18 cellular contexts compared by ENCODE assay signal in genomic region chr2:239811806-239812560, GRCh38.
DNase-seq lines count a peak whose midpoint lies in the region; ATAC-seq, FAIRE-seq and TF ChIP-seq lines count a peak whose summit lies in the region.
"Had no signal": no experiment of that assay in that cellular context is flagged by ENCODE, and none has a peak within 500 bp of the region (broad histone marks: within the 10 kb centered on the region; RNA-seq: fewer than 3 reads in every experiment).

No MANE protein-coding gene starts in this region.

- 71% methylated on average over 14 of the region's 20 CpGs for WGBS in right lobe of liver (ENCODE audit: insufficient coverage, low coverage, low lambda C conversion rate, missing lambda C conversion rate)
- WGBS in HepG2 (ENCODE audit: low lambda C conversion rate): 62% methylated on average over 20 of the region's 20 CpGs
- WGBS in esophagus muscularis mucosa: 94% methylated on average over 20 of the region's 20 CpGs
- WGBS in aorta, 2 donors: 95 to 96% methylated on average over 20 of the region's 20 CpGs

- in situ Hi-C loops in HepG2 (cut with HindIII; ENCODE audit: extremely low pct_ligation_motif_present, low pct_unique_long_range_greater_than_20kb): no loop called here

- intact Hi-C loops in right lobe of liver (cut with DNase I): no loop called here
- intact Hi-C loops in HepG2 (cut with micrococcal nuclease; ENCODE audit: unreplicated experiment): no loop called here
- intact Hi-C loops in esophagus muscularis mucosa (cut with DNase I): no loop called here
- intact Hi-C loops in sciatic nerve (cut with DNase I): no loop called here
- intact Hi-C loops in aorta (cut with DNase I): loop anchor here (1.0 to 10.0 kb wide), 5 partner anchors 55 to 410 kb away; partner anchors contain the start of gene HDAC4 (in 2 of the 2)

- ATAC-seq in right lobe of liver (no peak), HepG2 (no peak), sciatic nerve (no peak), aorta (ENCODE audit: low FRiP score) (no peak), GM18502 (IDR thresholded peaks at IDR 0.05; ENCODE audit: poor library complexity, unreplicated experiment) (no peak), HG02884 (IDR thresholded peaks at IDR 0.05; ENCODE audit: unreplicated experiment) (no peak)

- H3K9me3 ChIP-seq in right lobe of liver (no peaks in the 10 kb centered on the region), HepG2 (ENCODE audit: low read length) (no peaks in the 10 kb centered on the region), esophagus muscularis mucosa (no peaks in the 10 kb centered on the region), aorta (ENCODE audit: control insufficient read depth, low read length) (no peaks in the 10 kb centered on the region)

- CTCF ChIA-PET in HepG2 (lab: Yijun Ruan, JAX; ENCODE audit: low intra/inter-chr PET ratio, low total read pairs): no interaction called here

- no peaks in the 10 kb centered on the region for H3K79me2 ChIP-seq in HepG2 (ENCODE audit: insufficient read depth, low read length)

- DNase-seq in right lobe of liver: peak in 2 of 3 donors; percentile 12 to 31
- DNase-seq in HepG2 (ENCODE audit: low spot score): no peak
- DNase-seq in esophagus muscularis mucosa (ENCODE audit: extremely low spot score): no peak
- peak; percentile 26 for DNase-seq in sciatic nerve (ENCODE audit: low spot score)
- DNase-seq in aorta: peak in 1 of 2 donors; percentile 61
- DNase-seq in 8988T: no peak
- DNase-seq: ACHN, AML-193, COR-L47, NCI-H1417, NCI-H187 treated with DMSO at 0.1 percent for 48 hours, NCI-H69, SHP77 treated with DMSO at 0.1 percent for 48 hours had no signal

- H3K27ac ChIP-seq in right lobe of liver (no peak overlapping the region), HepG2 (ENCODE audit: extremely low read length, insufficient read depth, low read length) (no peak overlapping the region), esophagus muscularis mucosa (replicated peaks in 1 of 4) (peak overlapping the region; percentile 61 to 94 (median 85)), aorta (ENCODE audit: low read depth in 1 of 2, low read length in 2 of 2) (peak overlapping the region; percentile 73 to 84)
- H3K27ac ChIP-seq: HL-60 had no signal

- H3K9ac ChIP-seq in HepG2 (ENCODE audit: insufficient read depth, low read depth, low read length): no peak overlapping the region

- no peak overlapping the region for H2AFZ ChIP-seq in HepG2 (ENCODE audit: low read length)

- no peak for TF ChIP-seq RAD21 in HepG2 (CRISPR knock-in tag; IDR thresholded peaks at IDR 0.05)

- no peak for TF ChIP-seq POLR2A in right lobe of liver (IDR thresholded peaks at IDR 0.05)
- no peak for TF ChIP-seq POLR2A in HepG2 (IDR thresholded peaks at IDR 0.05; ENCODE audit: insufficient read depth in 1 of 2, low read depth in 2 of 2, low read length in 2 of 2)
- no peak for TF ChIP-seq POLR2A in esophagus muscularis mucosa (IDR thresholded peaks at IDR 0.05; ENCODE audit: low read depth)

- H3K4me1 ChIP-seq in right lobe of liver (no peaks in the 10 kb centered on the region), HepG2 (ENCODE audit: insufficient read depth, low read length) (peaks cover 11% of the 10 kb centered on the region; the same call in 1 of the 2 replicates), esophagus muscularis mucosa (peaks cover 7 to 54% (median 45%) of the 10 kb centered on the region in 4 donors), aorta (ENCODE audit: control insufficient read depth in 1 of 2, insufficient read depth in 2 of 2, low read length in 2 of 2) (no peaks in the 10 kb centered on the region)

- H3K36me3 ChIP-seq in right lobe of liver (no peaks in the 10 kb centered on the region), HepG2 (replicated peaks in 1 of 2; ENCODE audit: control insufficient read depth in 1 of 2, insufficient read depth in 2 of 2, low read length in 2 of 2) (no peaks in the 10 kb centered on the region), esophagus muscularis mucosa (no peaks in the 10 kb centered on the region), aorta (ENCODE audit: control insufficient read depth in 1 of 2, insufficient read depth in 2 of 2, low read length in 1 of 2) (no peaks in the 10 kb centered on the region)

- H3K4me2 ChIP-seq in HepG2 (ENCODE audit: low read depth, low read length): no peak overlapping the region

- no peak overlapping the region for H3K4me3 ChIP-seq in right lobe of liver
- no peak overlapping the region for H3K4me3 ChIP-seq in HepG2 (replicated peaks in 1 of 3; ENCODE audit: insufficient read depth in 1 of 3, low read depth in 2 of 3, low read length in 3 of 3)
- H3K4me3 ChIP-seq in esophagus muscularis mucosa: no peak overlapping the region
- H3K4me3 ChIP-seq in aorta (ENCODE audit: low read length in 2 of 2): no peak overlapping the region

- POLR2A ChIA-PET in HepG2 (lab: Yijun Ruan, JAX): no interaction called here

- BruUV-seq in HepG2 (replicated peaks; lab: Mats Ljungman, UMichigan): no TSS peak

- TF ChIP-seq CTCF in right lobe of liver (IDR thresholded peaks at IDR 0.05) (no peak), HepG2 (CRISPR knock-in tag; IDR thresholded peaks at IDR 0.05) (no peak), esophagus muscularis mucosa (IDR thresholded peaks at IDR 0.05) (no peak)

- TF ChIP-seq EP300 in HepG2 (IDR thresholded peaks at IDR 0.05; ENCODE audit: low read depth in 2 of 2, low read length in 2 of 2): no peak
- TF ChIP-seq EP300 in HepG2 (CRISPR knock-in tag; IDR thresholded peaks at IDR 0.05; ENCODE audit: borderline replicate concordance): no peak
- no peak for TF ChIP-seq EP300 in esophagus muscularis mucosa (IDR thresholded peaks at IDR 0.05)

- no peaks in the 10 kb centered on the region for H4K20me1 ChIP-seq in HepG2 (ENCODE audit: insufficient read depth, low read length)

- FAIRE-seq in HepG2 (lab: Jason Lieb, UNC): no peak
- FAIRE-seq: H54, HTR-8/SVneo had no signal

- H3K27me3 ChIP-seq in right lobe of liver: no peaks in the 10 kb centered on the region
- H3K27me3 ChIP-seq in HepG2 (ENCODE audit: control insufficient read depth in 1 of 2, insufficient read depth in 2 of 2, low read length in 2 of 2): peaks cover 5 to 46% of the 10 kb centered on the region in 2 experiments; a peak in 4 of 5 replicates
- H3K27me3 ChIP-seq in esophagus muscularis mucosa: no peaks in the 10 kb centered on the region
- H3K27me3 ChIP-seq in aorta (ENCODE audit: control insufficient read depth in 1 of 2, insufficient read depth in 2 of 2, low read length in 1 of 2): no peaks in the 10 kb centered on the region

TF ChIP-seq in HepG2, 621 proteins besides CTCF, POLR2A, EP300 and RAD21:
- TF ChIP-seq ZNF562 (CRISPR knock-in tag; IDR thresholded peaks at IDR 0.05; ENCODE audit: borderline replicate concordance) (no peak), RXRB (CRISPR knock-in tag; IDR thresholded peaks at IDR 0.05; ENCODE audit: borderline replicate concordance) (no peak), ZNF777 (CRISPR knock-in tag; IDR thresholded peaks at IDR 0.05) (no peak), MXD4 (CRISPR knock-in tag; IDR thresholded peaks at IDR 0.05) (no peak), ZNF225 (CRISPR knock-in tag; IDR thresholded peaks at IDR 0.05) (no peak), ZSCAN20 (CRISPR knock-in tag; IDR thresholded peaks at IDR 0.05; ENCODE audit: borderline replicate concordance) (no peak), IRF1 (CRISPR knock-in tag; IDR thresholded peaks at IDR 0.05; ENCODE audit: low read depth) (no peak)

Comparison
In these comparisons a context has a peak if more than half of its experiments do, and no peak if none do; other contexts are left out.
1. DNase-seq: peak in right lobe of liver (2 of 3) and sciatic nerve (single experiment); none in HepG2 (single experiment), esophagus muscularis mucosa (single experiment) and 8988T (single experiment).
2. H3K27ac ChIP-seq: peak in esophagus muscularis mucosa (4 of 4) and aorta (2 of 2); none in right lobe of liver (0 of 3) and HepG2 (single experiment).
3. intact Hi-C loops: an anchor here in aorta (1.0 to 10.0 kb wide); none called in right lobe of liver, HepG2, esophagus muscularis mucosa and sciatic nerve.